ENCODE assay signal across 9 cellular contexts in genomic region chr9:72856985-72857631, GRCh38.
DNase-seq lines count a peak whose midpoint lies in the region; ATAC-seq, FAIRE-seq and TF ChIP-seq lines count a peak whose summit lies in the region.
"Had no signal": no experiment of that assay in that cellular context is flagged by ENCODE, and none has a peak within 500 bp of the region (broad histone marks: within the 10 kb centered on the region; RNA-seq: fewer than 3 reads in every experiment).

No MANE protein-coding gene starts in this region.

- no peaks in the 10 kb centered on the region for H3K9me1 ChIP-seq in keratinocyte (ENCODE audit: control insufficient read depth, extremely low read depth, insufficient read depth, low read length)

- H3K27ac ChIP-seq in keratinocyte (ENCODE audit: control insufficient read depth, insufficient read depth, low read length) (no peak overlapping the region), tibial artery (peak overlapping the region; percentile 13 to 38)

- peaks cover 0 to 3% (median 0%) of the 10 kb centered on the region in 5 experiments for H3K9me3 Mint-ChIP-seq in brain
- H3K9me3 Mint-ChIP-seq: immature natural killer cell had no signal

- H3K27me3 ChIP-seq in keratinocyte (ENCODE audit: control insufficient read depth, extremely low read depth, insufficient read depth, low read length) (no peaks in the 10 kb centered on the region), tibial artery (no peaks in the 10 kb centered on the region)

- no peak overlapping the region for H3K9ac ChIP-seq in keratinocyte (ENCODE audit: control insufficient read depth, extremely low read depth, insufficient read depth, low read length)

- H3K79me2 ChIP-seq in keratinocyte (ENCODE audit: control insufficient read depth, insufficient read depth, low read length): no peaks in the 10 kb centered on the region

- no peak for ATAC-seq in HG02884 (IDR thresholded peaks at IDR 0.05; ENCODE audit: unreplicated experiment)

- H3K4me3 Mint-ChIP-seq in brain: peak overlapping the region in 2 of 5 experiments; percentile 16 to 22
- H3K4me3 Mint-ChIP-seq: immature natural killer cell had no signal

- H3K4me1 ChIP-seq in keratinocyte (ENCODE audit: control insufficient read depth, extremely low read depth, insufficient read depth, low read length) (no peaks in the 10 kb centered on the region), tibial artery (peaks cover 0 to 25% (median 10%) of the 10 kb centered on the region in 4 donors)

- dilution Hi-C loops in keratinocyte (cut with MboI; ENCODE audit: extremely low pct_ligation_motif_present, low sequenced_read_pairs): no loop called here

- H3K36me3 Mint-ChIP-seq in brain: no peaks in the 10 kb centered on the region
- H3K36me3 Mint-ChIP-seq: immature natural killer cell had no signal

- intact Hi-C loops in tibial artery (cut with DNase I; ENCODE audit: low total_unique reads): loop anchor here (2.0 to 10.0 kb wide), 3 partner anchors 168 to 330 kb away; no protein-coding TSS in a partner anchor

- H3K4me1 Mint-ChIP-seq in brain: peaks cover 27% of the 10 kb centered on the region
- H3K4me1 Mint-ChIP-seq: immature natural killer cell had no signal

- TF ChIP-seq CTCF in AG09319 (IDR thresholded peaks at IDR 0.05; ENCODE audit: low read depth, low read length) (peak; percentile 82), GM13976 (IDR thresholded peaks at IDR 0.05; ENCODE audit: borderline replicate concordance, control extremely low read depth, extremely low read depth, insufficient read depth, missing control alignments) (no peak), brain (conservative IDR thresholded peaks at IDR 0.05) (peak; percentile 75 to 85), keratinocyte (optimal IDR thresholded peaks at IDR 0.05 in 1 of 3, IDR thresholded peaks at IDR 0.05 in 1 of 3, conservative IDR thresholded peaks at IDR 0.05 in 1 of 3; ENCODE audit: extremely low read depth in 1 of 3, insufficient read depth in 2 of 3, low read length in 3 of 3) (peak; percentile 23 to 64 (median 40)), tibial artery (IDR thresholded peaks at IDR 0.05) (peak; percentile 65 to 82)

- H3K9me3 ChIP-seq in keratinocyte (ENCODE audit: control insufficient read depth, low read depth, low read length) (no peaks in the 10 kb centered on the region), tibial artery (no peaks in the 10 kb centered on the region)

- in situ Hi-C loops in GM13976 (cut with MboI; ENCODE audit: low sequenced_read_pairs, unreplicated experiment): no loop called here

- peak overlapping the region in 3 of 5 experiments; percentile 31 to 87 (median 46) for H3K27ac Mint-ChIP-seq in brain
- H3K27ac Mint-ChIP-seq: immature natural killer cell had no signal

- no peaks in the 10 kb centered on the region for H4K20me1 ChIP-seq in keratinocyte (ENCODE audit: control insufficient read depth, extremely low read depth, insufficient read depth, low read length)

- H3K4me2 ChIP-seq in keratinocyte (ENCODE audit: control insufficient read depth, extremely low read depth, insufficient read depth, low read depth, low read length): no peak overlapping the region

- peak; percentile 31 for DNase-seq in AG09319 (ENCODE audit: extremely low read depth, low read depth)
- DNase-seq in GM13976 (ENCODE audit: low spot score): peak; percentile 27
- DNase-seq in NAMALWA (ENCODE audit: low spot score): peak; percentile 72
- DNase-seq in keratinocyte (ENCODE audit: low read depth, low spot score): peak; percentile 9
- DNase-seq in tibial artery: no peak
- DNase-seq in germinal center (ENCODE audit: low spot score): no peak

- H3K27me3 Mint-ChIP-seq in brain: peaks cover 3% of the 10 kb centered on the region

- no peak for FAIRE-seq in keratinocyte (lab: Jason Lieb, UNC)

- H2AFZ ChIP-seq in keratinocyte (ENCODE audit: control insufficient read depth, low read length): no peak overlapping the region

- H3K36me3 ChIP-seq in keratinocyte (ENCODE audit: control insufficient read depth in 2 of 2, extremely low read depth in 1 of 2, insufficient read depth in 2 of 2, low read length in 2 of 2) (no peaks in the 10 kb centered on the region), tibial artery (no peaks in the 10 kb centered on the region)

- H3K4me3 ChIP-seq in keratinocyte (ENCODE audit: control insufficient read depth in 2 of 3, extremely low read depth in 1 of 3, insufficient read depth in 2 of 3, low read depth in 1 of 3, low read length in 3 of 3) (no peak overlapping the region), tibial artery (no peak overlapping the region)

Comparison
In these comparisons a context has a peak if more than half of its experiments do, and no peak if none do; other contexts are left out.
1. DNase-seq: peak in AG09319 (single experiment), GM13976 (single experiment), NAMALWA (single experiment) and keratinocyte (single experiment); none in tibial artery (0 of 2) and germinal center (single experiment).